ENCODE assay signal across 14 cellular contexts in the genomic region with DNA sequence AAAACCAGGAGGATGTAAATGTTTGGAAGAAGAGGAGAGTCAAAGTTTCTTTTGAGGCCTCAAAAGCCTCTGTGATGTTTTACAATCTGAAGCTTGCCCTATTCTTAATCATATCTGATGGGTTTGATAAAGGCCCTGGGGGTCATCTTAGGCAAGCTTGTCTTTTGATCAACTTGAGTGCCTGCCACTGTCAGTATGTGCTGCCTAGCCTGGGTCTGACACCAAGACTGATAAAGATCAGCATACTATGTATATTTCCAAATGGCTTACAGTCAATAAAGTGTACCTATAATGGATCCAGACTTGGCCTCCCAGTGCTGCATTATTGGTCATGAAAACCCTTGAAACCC. TPM values are rescaled to one million over a fixed set of nuclear protein-coding genes. Genes with fewer than 3 reads are reported as not detected.
DNase-seq lines count a peak whose midpoint lies in the region; ATAC-seq and TF ChIP-seq lines count a peak whose summit lies in the region.
"Had no signal": no experiment of that assay in that cellular context is flagged by ENCODE, and none has a peak within 500 bp of the region (broad histone marks: within the 10 kb centered on the region; RNA-seq: fewer than 3 reads in every experiment).

No MANE protein-coding gene starts in this region.

- H3K36me3 ChIP-seq in mammary epithelial cell (ENCODE audit: insufficient read depth, low read length) (no peaks in the 10 kb centered on the region), subcutaneous abdominal adipose tissue (ENCODE audit: control insufficient read depth in 5 of 5, insufficient read depth in 5 of 5, low read length in 5 of 5) (no peaks in the 10 kb centered on the region)
- H3K36me3 ChIP-seq: right atrium auricular region had no signal

- H3K9me3 ChIP-seq in mammary epithelial cell (replicated peaks; ENCODE audit: insufficient read depth, low read length) (no peaks in the 10 kb centered on the region), subcutaneous abdominal adipose tissue (ENCODE audit: control insufficient read depth in 5 of 5, low read length in 5 of 5) (no peaks in the 10 kb centered on the region)
- H3K9me3 ChIP-seq: right atrium auricular region had no signal

- ATAC-seq in GM21717 (IDR thresholded peaks at IDR 0.05; ENCODE audit: unreplicated experiment) = peak; percentile 8
- peak; percentile 19 for ATAC-seq in HG03558 (IDR thresholded peaks at IDR 0.05; ENCODE audit: extremely low read depth, unreplicated experiment)
- no peak for ATAC-seq in GM18502 (IDR thresholded peaks at IDR 0.05; ENCODE audit: poor library complexity, unreplicated experiment)
- ATAC-seq in GM19328 (IDR thresholded peaks at IDR 0.05; ENCODE audit: unreplicated experiment) = no peak

- H3K27ac ChIP-seq in mammary epithelial cell (ENCODE audit: insufficient read depth, low read depth, low read length) (peak overlapping the region; percentile 24), subcutaneous abdominal adipose tissue (ENCODE audit: low read depth, low read length) (peak overlapping the region; percentile 67)
- H3K27ac ChIP-seq: right atrium auricular region had no signal

- DNase-seq in mammary epithelial cell = no peak
- no peak for DNase-seq in cardiac septum (ENCODE audit: low spot score)
- DNase-seq: activated naive CD8-positive, alpha-beta T cell treated with anti-CD3 and anti-CD28 coated beads for 36 hours; dorsolateral prefrontal cortex; foreskin melanocyte; NCI-H1048; NCI-H446 had no signal

- intact Hi-C loops in mammary epithelial cell (cut with micrococcal nuclease) (no loop called here), cardiac septum (cut with DNase I) (no loop called here)

- no peak overlapping the region for H3K9ac ChIP-seq in mammary epithelial cell (ENCODE audit: insufficient read depth, low read length)
- no peak overlapping the region for H3K9ac ChIP-seq in subcutaneous abdominal adipose tissue (ENCODE audit: low read length in 5 of 5)

- H2AFZ ChIP-seq in mammary epithelial cell (ENCODE audit: low read depth, low read length) = peak overlapping the region; percentile 56

- in situ Hi-C loops in mammary epithelial cell (cut with MboI; ENCODE audit: low sequenced_read_pairs in 2 of 2) = no loop called here

- no peak overlapping the region for H3K4me2 ChIP-seq in mammary epithelial cell (ENCODE audit: insufficient read depth, low read depth, low read length)

- peaks cover 46% of the 10 kb centered on the region for H3K79me2 ChIP-seq in mammary epithelial cell (ENCODE audit: insufficient read depth, low read length)

- dilution Hi-C loops in mammary epithelial cell (cut with HindIII; ENCODE audit: low sequenced_read_pairs) = no loop called here

- no peak for TF ChIP-seq CTCF in mammary epithelial cell (conservative IDR thresholded peaks at IDR 0.05 in 1 of 2, IDR thresholded peaks at IDR 0.05 in 1 of 2; ENCODE audit: extremely low read depth in 1 of 2, insufficient read depth in 1 of 2, low read depth in 1 of 2, low read length in 2 of 2)

- no TSS peak for BruUV-seq in mammary epithelial cell (replicated peaks; lab: Mats Ljungman, UMichigan)

- no peak overlapping the region for H3K4me3 ChIP-seq in mammary epithelial cell (replicated peaks in 1 of 3; ENCODE audit: insufficient read depth in 1 of 3, low read depth in 2 of 3, low read length in 3 of 3)
- no peak overlapping the region for H3K4me3 ChIP-seq in subcutaneous abdominal adipose tissue (ENCODE audit: low read depth in 1 of 5, low read length in 5 of 5)
- H3K4me3 ChIP-seq: right atrium auricular region had no signal

- H3K27me3 ChIP-seq in mammary epithelial cell (ENCODE audit: insufficient read depth, low read length) (no peaks in the 10 kb centered on the region), subcutaneous abdominal adipose tissue (ENCODE audit: control insufficient read depth in 5 of 5, insufficient read depth in 4 of 5, low read length in 5 of 5) (no peaks in the 10 kb centered on the region)
- H3K27me3 ChIP-seq: dorsolateral prefrontal cortex, right atrium auricular region had no signal

- H3K4me1 ChIP-seq in mammary epithelial cell (ENCODE audit: insufficient read depth, low read length) = peaks cover 28% of the 10 kb centered on the region
- H3K4me1 ChIP-seq in subcutaneous abdominal adipose tissue (ENCODE audit: control insufficient read depth in 5 of 5, insufficient read depth in 5 of 5, low read length in 5 of 5) = peaks cover 4 to 33% (median 27%) of the 10 kb centered on the region in 5 donors

- H4K20me1 ChIP-seq in mammary epithelial cell (ENCODE audit: insufficient read depth, low read length) = no peaks in the 10 kb centered on the region

- CTCF ChIA-PET in mammary epithelial cell (lab: Charles Lee; ENCODE audit: low non-redundant PET) = no interaction called here

RNA-seq across cellular contexts. Expression of gene EHF, which starts 12.7 kb away (rescaled TPM):
- total RNA-seq in mammary epithelial cell (10 to 100 TPM in 1 of 2 donors, 1 to 10 TPM in 1; 9.7 to 41.9 TPM), cardiac septum (0.08 TPM)
- polyA plus RNA-seq in mammary epithelial cell = 6.4 TPM
- polyA minus RNA-seq in mammary epithelial cell = 5.1 TPM
- total RNA-seq: activated naive CD8-positive, alpha-beta T cell treated with anti-CD3 and anti-CD28 coated beads for 36 hours; RPMI7951 had no signal

Comparison
In these comparisons a context has a peak if more than half of its experiments do, and no peak if none do; other contexts are left out.
1. ATAC-seq: peak in GM21717 (single experiment) and HG03558 (single experiment); none in GM18502 (single experiment) and GM19328 (single experiment).